18 cellular contexts compared by ENCODE assay signal in the genomic region with DNA sequence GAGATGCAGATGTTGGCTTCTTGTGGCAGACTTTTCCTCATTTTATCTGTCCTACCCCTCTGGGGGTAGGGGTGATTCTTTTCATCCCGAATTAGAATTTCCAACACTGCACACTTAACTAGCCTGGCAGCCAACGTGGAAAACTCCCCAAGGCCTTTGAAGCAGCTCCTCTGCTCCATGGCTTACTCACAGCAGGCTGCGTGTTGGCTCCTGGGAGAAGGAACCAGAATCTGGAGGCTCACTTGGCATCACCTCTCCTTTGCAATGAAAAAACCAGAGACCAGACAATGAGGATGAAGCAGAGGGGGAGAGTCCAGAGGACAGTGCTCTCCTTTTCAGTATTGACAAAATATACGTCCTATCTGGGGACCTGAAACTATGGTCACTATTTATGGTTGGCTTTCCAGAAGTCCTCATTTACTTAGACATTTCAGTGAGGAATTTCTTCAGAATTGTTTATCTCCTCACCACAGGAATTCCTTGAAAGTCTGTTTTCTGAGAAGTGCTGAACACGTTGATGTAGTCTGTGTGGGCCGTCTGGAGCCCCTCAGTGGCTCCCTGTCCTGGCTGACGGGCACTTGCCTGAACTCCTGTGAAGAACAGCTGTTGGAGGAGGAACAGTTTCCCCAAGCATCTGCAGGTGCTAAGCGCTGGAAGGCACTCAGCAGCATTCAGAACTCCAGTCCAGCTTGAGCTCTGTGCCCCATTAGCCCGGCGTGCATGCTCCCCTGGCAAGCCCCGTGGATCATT.
A peak's percentile ranks its signal among the peaks of the same experiment; 100 is the strongest.
DNase-seq lines count a peak whose midpoint lies in the region; ATAC-seq and TF ChIP-seq lines count a peak whose summit lies in the region.
"Had no signal": no experiment of that assay in that cellular context is flagged by ENCODE, and none has a peak within 500 bp of the region (broad histone marks: within the 10 kb centered on the region; RNA-seq: fewer than 3 reads in every experiment).

No MANE protein-coding gene starts in this region.

- H3K9me3 ChIP-seq in right cardiac atrium (ENCODE audit: control insufficient read depth, low read length) = no peaks in the 10 kb centered on the region
- H3K9me3 ChIP-seq: Caco-2 had no signal

- ATAC-seq in right cardiac atrium (peak; percentile 35 to 64), GM21576 (IDR thresholded peaks at IDR 0.05; ENCODE audit: unreplicated experiment) (no peak)
- no peak for ATAC-seq in activated T-cell treated with anti-CD3 and anti-CD28 coated beads, Interleukin-2, amount 50 U/mL, for 72 hours (replicated peaks in 1 of 2)
- ATAC-seq: effector memory CD8-positive, alpha-beta T cell; stimulated activated naive B cell treated with anti-CD40 and anti-IgM and Interleukin-4, amounts not matched to agents 10 μg/mL and 1 μg/mL and 100 μg/mL, for 72 hours had no signal

- H3K27ac ChIP-seq in right cardiac atrium (ENCODE audit: low read length) = no peak overlapping the region
- peak overlapping the region; percentile 11 for H3K27ac ChIP-seq in rectal smooth muscle tissue (ENCODE audit: low read depth, low read length)
- H3K27ac ChIP-seq: VCaP had no signal

- peaks cover 19% of the 10 kb centered on the region for H3K36me3 Mint-ChIP-seq in activated T-helper 1 cell treated with anti-CD3 and anti-CD28 coated beads, Interleukin-12 subunit alpha, Interleukin-12 subunit beta, Interleukin-2, Interleukin-4 antibody, amounts not matched to agents 30 ng/mL and 10 ng/mL and 1 ng/mL, durations not matched to agents 14 hours and 24 hours and 36 hours (ENCODE audit: low read depth)
- no peaks in the 10 kb centered on the region for H3K36me3 Mint-ChIP-seq in activated T-cell treated with anti-CD3 and anti-CD28 coated beads, Interleukin-2, amount 50 U/mL, for 72 hours (ENCODE audit: insufficient read depth in 2 of 2)
- H3K36me3 Mint-ChIP-seq: stimulated activated naive B cell treated with anti-CD40 and anti-IgM and Interleukin-4, amounts not matched to agents 10 μg/mL and 1 μg/mL and 100 μg/mL, for 72 hours had no signal

- DNase-seq in AG10803 (ENCODE audit: low read depth) (peak; percentile 55), amniotic epithelial cell (ENCODE audit: low read depth) (peak; percentile 81), right cardiac atrium (peak in 2 of 3 donors; percentile 37 to 57), DMS79 treated with DMSO at 0.1 percent for 48 hours (lab: John Stamatoyannopoulos, UW) (no peak)
- no peak for DNase-seq in activated T-helper 1 cell treated with anti-CD3 and anti-CD28 coated beads, Interleukin-12 subunit alpha, Interleukin-12 subunit beta, Interleukin-2, Interleukin-4 antibody, amounts not matched to agents 30 ng/mL and 10 ng/mL and 1 ng/mL, durations not matched to agents 14 hours and 24 hours and 36 hours (ENCODE audit: low spot score)
- DNase-seq in activated T-cell treated with anti-CD3 and anti-CD28 coated beads, Interleukin-2, amount 50 U/mL, for 72 hours = no peak
- DNase-seq: activated naive CD4-positive, alpha-beta T cell; Caco-2; effector memory CD8-positive, alpha-beta T cell; GF-D8; HCEC 1CT; NCI-H187; NCI-H524 treated with DMSO at 0.1 percent for 48 hours; OCI-M1; stimulated activated naive B cell treated with anti-CD40 and anti-IgM and Interleukin-4, amounts not matched to agents 10 μg/mL and 1 μg/mL and 100 μg/mL, for 72 hours had no signal

- H3K4me1 ChIP-seq in right cardiac atrium (ENCODE audit: control insufficient read depth, insufficient read depth, low read length) (peaks cover 7% of the 10 kb centered on the region), rectal smooth muscle tissue (ENCODE audit: control insufficient read depth, insufficient read depth, low read length) (peaks cover 5% of the 10 kb centered on the region)
- H3K4me1 ChIP-seq: Caco-2 had no signal

- no peaks in the 10 kb centered on the region for H3K27me3 Mint-ChIP-seq in activated T-helper 1 cell treated with anti-CD3 and anti-CD28 coated beads, Interleukin-12 subunit alpha, Interleukin-12 subunit beta, Interleukin-2, Interleukin-4 antibody, amounts not matched to agents 30 ng/mL and 10 ng/mL and 1 ng/mL, durations not matched to agents 14 hours and 24 hours and 36 hours (ENCODE audit: insufficient read depth)
- H3K27me3 Mint-ChIP-seq in activated T-cell treated with anti-CD3 and anti-CD28 coated beads, Interleukin-2, amount 50 U/mL, for 72 hours (ENCODE audit: low read depth) = no peaks in the 10 kb centered on the region
- H3K27me3 Mint-ChIP-seq: effector memory CD8-positive, alpha-beta T cell; stimulated activated naive B cell treated with anti-CD40 and anti-IgM and Interleukin-4, amounts not matched to agents 10 μg/mL and 1 μg/mL and 100 μg/mL, for 72 hours had no signal

- no peak overlapping the region for H3K9ac ChIP-seq in rectal smooth muscle tissue (ENCODE audit: low read length)

- no peak overlapping the region for H3K27ac Mint-ChIP-seq in activated T-helper 1 cell treated with anti-CD3 and anti-CD28 coated beads, Interleukin-12 subunit alpha, Interleukin-12 subunit beta, Interleukin-2, Interleukin-4 antibody, amounts not matched to agents 30 ng/mL and 10 ng/mL and 1 ng/mL, durations not matched to agents 14 hours and 24 hours and 36 hours
- H3K27ac Mint-ChIP-seq in activated T-cell treated with anti-CD3 and anti-CD28 coated beads, Interleukin-2, amount 50 U/mL, for 72 hours = no peak overlapping the region
- H3K27ac Mint-ChIP-seq: effector memory CD8-positive, alpha-beta T cell; stimulated activated naive B cell treated with anti-CD40 and anti-IgM and Interleukin-4, amounts not matched to agents 10 μg/mL and 1 μg/mL and 100 μg/mL, for 72 hours had no signal

- no peaks in the 10 kb centered on the region for H3K27me3 ChIP-seq in right cardiac atrium (ENCODE audit: control insufficient read depth, insufficient read depth)
- H3K27me3 ChIP-seq in rectal smooth muscle tissue (ENCODE audit: control insufficient read depth, insufficient read depth, low read length) = no peaks in the 10 kb centered on the region

- WGBS in right cardiac atrium = 49% methylated on average over 11 of the region's 11 CpGs

- H3K36me3 ChIP-seq in rectal smooth muscle tissue (ENCODE audit: control insufficient read depth, insufficient read depth, low read length) = no peaks in the 10 kb centered on the region

- TF ChIP-seq CTCF in AG10803 (conservative IDR thresholded peaks at IDR 0.05; ENCODE audit: low read length) = no peak

- H3K9me3 Mint-ChIP-seq in activated T-helper 1 cell treated with anti-CD3 and anti-CD28 coated beads, Interleukin-12 subunit alpha, Interleukin-12 subunit beta, Interleukin-2, Interleukin-4 antibody, amounts not matched to agents 30 ng/mL and 10 ng/mL and 1 ng/mL, durations not matched to agents 14 hours and 24 hours and 36 hours = no peaks in the 10 kb centered on the region
- no peaks in the 10 kb centered on the region for H3K9me3 Mint-ChIP-seq in activated T-cell treated with anti-CD3 and anti-CD28 coated beads, Interleukin-2, amount 50 U/mL, for 72 hours
- H3K9me3 Mint-ChIP-seq: effector memory CD8-positive, alpha-beta T cell; stimulated activated naive B cell treated with anti-CD40 and anti-IgM and Interleukin-4, amounts not matched to agents 10 μg/mL and 1 μg/mL and 100 μg/mL, for 72 hours had no signal

- H3K4me3 ChIP-seq in AG10803 (ENCODE audit: low read length) (no peak overlapping the region), right cardiac atrium (ENCODE audit: low read length) (no peak overlapping the region), rectal smooth muscle tissue (ENCODE audit: low read length) (no peak overlapping the region)

- no peak overlapping the region for H3K4me3 Mint-ChIP-seq in activated T-helper 1 cell treated with anti-CD3 and anti-CD28 coated beads, Interleukin-12 subunit alpha, Interleukin-12 subunit beta, Interleukin-2, Interleukin-4 antibody, amounts not matched to agents 30 ng/mL and 10 ng/mL and 1 ng/mL, durations not matched to agents 14 hours and 24 hours and 36 hours
- H3K4me3 Mint-ChIP-seq in activated T-cell treated with anti-CD3 and anti-CD28 coated beads, Interleukin-2, amount 50 U/mL, for 72 hours = no peak overlapping the region
- H3K4me3 Mint-ChIP-seq: effector memory CD8-positive, alpha-beta T cell; stimulated activated naive B cell treated with anti-CD40 and anti-IgM and Interleukin-4, amounts not matched to agents 10 μg/mL and 1 μg/mL and 100 μg/mL, for 72 hours had no signal

- intact Hi-C loops in right cardiac atrium (cut with DNase I) = no loop called here
- intact Hi-C loops in activated T-helper 1 cell treated with anti-CD3 and anti-CD28 coated beads, Interleukin-12 subunit alpha, Interleukin-12 subunit beta, Interleukin-2, Interleukin-4 antibody, amounts not matched to agents 30 ng/mL and 10 ng/mL and 1 ng/mL, durations not matched to agents 14 hours and 24 hours and 36 hours (cut with micrococcal nuclease) = no loop called here

- peaks cover 9% of the 10 kb centered on the region for H3K4me1 Mint-ChIP-seq in activated T-helper 1 cell treated with anti-CD3 and anti-CD28 coated beads, Interleukin-12 subunit alpha, Interleukin-12 subunit beta, Interleukin-2, Interleukin-4 antibody, amounts not matched to agents 30 ng/mL and 10 ng/mL and 1 ng/mL, durations not matched to agents 14 hours and 24 hours and 36 hours (ENCODE audit: low read depth)
- H3K4me1 Mint-ChIP-seq in activated T-cell treated with anti-CD3 and anti-CD28 coated beads, Interleukin-2, amount 50 U/mL, for 72 hours (ENCODE audit: low read depth) = no peaks in the 10 kb centered on the region
- H3K4me1 Mint-ChIP-seq: stimulated activated naive B cell treated with anti-CD40 and anti-IgM and Interleukin-4, amounts not matched to agents 10 μg/mL and 1 μg/mL and 100 μg/mL, for 72 hours had no signal

Comparison
In these comparisons a context has a peak if more than half of its experiments do, and no peak if none do; other contexts are left out.
1. DNase-seq: peak in AG10803 (single experiment), amniotic epithelial cell (single experiment) and right cardiac atrium (2 of 3); none in activated T-helper 1 cell treated with anti-CD3 and anti-CD28 coated beads, Interleukin-12 subunit alpha, Interleukin-12 subunit beta, Interleukin-2, Interleukin-4 antibody, amounts not matched to agents 30 ng/mL and 10 ng/mL and 1 ng/mL, durations not matched to agents 14 hours and 24 hours and 36 hours (single experiment), activated T-cell treated with anti-CD3 and anti-CD28 coated beads, Interleukin-2, amount 50 U/mL, for 72 hours (0 of 2) and DMS79 treated with DMSO at 0.1 percent for 48 hours (single experiment).
2. ATAC-seq: peak in right cardiac atrium (2 of 2); none in activated T-cell treated with anti-CD3 and anti-CD28 coated beads, Interleukin-2, amount 50 U/mL, for 72 hours (0 of 2) and GM21576 (single experiment).